8 cellular contexts compared by ENCODE assay signal in genomic region chr2:128196026-128196822, GRCh38.
DNase-seq lines count a peak whose midpoint lies in the region; ATAC-seq and TF ChIP-seq lines count a peak whose summit lies in the region.

No MANE protein-coding gene starts in this region.

- peaks cover 20% of the 10 kb centered on the region for H3K4me1 ChIP-seq in muscle layer of colon (ENCODE audit: insufficient read depth, low read length)

- H3K4me3 ChIP-seq in astrocyte of the spinal cord (ENCODE audit: low read depth, low read length), result no peak overlapping the region
- H3K4me3 ChIP-seq in muscle layer of colon (ENCODE audit: low read depth in 1 of 2, low read length in 2 of 2), result peak overlapping the region in 1 of 2 donors; percentile 30
- no peak overlapping the region for H3K4me3 ChIP-seq in MG63

- ATAC-seq in HG02798 (IDR thresholded peaks at IDR 0.05; ENCODE audit: poor library complexity, unreplicated experiment) (peak; percentile 60), HG02852 (IDR thresholded peaks at IDR 0.05; ENCODE audit: unreplicated experiment) (no peak)

- no peak for TF ChIP-seq CTCF in astrocyte of the spinal cord (IDR thresholded peaks at IDR 0.05; ENCODE audit: low read depth, low read length)

- H3K36me3 ChIP-seq in muscle layer of colon (ENCODE audit: insufficient read depth, low read length) (peaks cover 7% of the 10 kb centered on the region), MG63 (peaks cover 7% of the 10 kb centered on the region)

- peak overlapping the region; percentile 8 for H3K27ac ChIP-seq in muscle layer of colon (ENCODE audit: low read depth, low read length)

- in situ Hi-C loops in astrocyte of the spinal cord (cut with HindIII; ENCODE audit: low sequenced_read_pairs), result no loop called here

- H3K27me3 ChIP-seq in muscle layer of colon (ENCODE audit: control insufficient read depth in 1 of 2, insufficient read depth in 2 of 2, low read length in 2 of 2), result no peaks in the 10 kb centered on the region
- no peaks in the 10 kb centered on the region for H3K27me3 ChIP-seq in MG63

- no peaks in the 10 kb centered on the region for H3K9me3 ChIP-seq in muscle layer of colon (ENCODE audit: low read length)
- H3K9me3 ChIP-seq in MG63, result no peaks in the 10 kb centered on the region

- DNase-seq in ELR (ENCODE audit: low read depth) (peak; percentile 12), astrocyte of the spinal cord (ENCODE audit: low read depth, low spot score) (peak; percentile 37), NOMO-1 treated with dmso at 0.1 percent for 144 hours (lab: John Stamatoyannopoulos, UW; ENCODE audit: unreplicated experiment) (no peak), MG63 (no peak)
- DNase-seq in stimulated activated naive CD4-positive, alpha-beta T cell treated with Interleukin-2 at 50 U/mL for 16 hours (lab: John Stamatoyannopoulos, UW), result no peak

- no peak overlapping the region for H3K9ac ChIP-seq in muscle layer of colon (ENCODE audit: low read length)

Comparison
In these comparisons a context has a peak if more than half of its experiments do, and no peak if none do; other contexts are left out.
1. DNase-seq: peak in ELR (single experiment) and astrocyte of the spinal cord (single experiment); none in NOMO-1 treated with dmso at 0.1 percent for 144 hours (single experiment), MG63 (single experiment) and stimulated activated naive CD4-positive, alpha-beta T cell treated with Interleukin-2 at 50 U/mL for 16 hours (single experiment).